ENCODE assay signal across 2 cellular contexts in genomic region chr3:155304394-155304793, GRCh38.
TF ChIP-seq lines count a peak whose summit lies in the region.

No MANE protein-coding gene starts in this region.

TF ChIP-seq in IMR-90, 13 proteins besides CTCF, POLR2A, EP300 and RAD21:
- TF ChIP-seq USF2 (IDR thresholded peaks at IDR 0.05; ENCODE audit: low read depth, low read length): no peak
- TF ChIP-seq MAZ (IDR thresholded peaks at IDR 0.05; ENCODE audit: borderline replicate concordance, low read depth, low read length): no peak
- no peak for TF ChIP-seq CHD1 (IDR thresholded peaks at IDR 0.05; ENCODE audit: low read depth, low read length)
- no peak for TF ChIP-seq SMC3 (IDR thresholded peaks at IDR 0.05; ENCODE audit: low read depth, low read length)
- TF ChIP-seq BHLHE40 (IDR thresholded peaks at IDR 0.05; ENCODE audit: low read depth, low read length): no peak
- TF ChIP-seq RCOR1 (IDR thresholded peaks at IDR 0.05; ENCODE audit: insufficient replicate concordance, low read length): no peak
- no peak for TF ChIP-seq ELK1 (IDR thresholded peaks at IDR 0.05; ENCODE audit: borderline replicate concordance, low read depth, low read length)
- no peak for TF ChIP-seq MXI1 (IDR thresholded peaks at IDR 0.05; ENCODE audit: borderline replicate concordance, low read depth, low read length)
- no peak for TF ChIP-seq CEBPB (IDR thresholded peaks at IDR 0.05; ENCODE audit: low read depth, low read length)
TF ChIP-seq in IMR-90: peak in this region for 0.

TF ChIP-seq in endothelial cell of umbilical vein, 7 proteins besides CTCF, POLR2A, EP300 and RAD21:
- TF ChIP-seq MAX (IDR thresholded peaks at IDR 0.05; ENCODE audit: insufficient read depth, insufficient read length): no peak
- TF ChIP-seq EZH2 (IDR thresholded peaks at IDR 0.05; ENCODE audit: borderline replicate concordance, low read depth, low read length, severe bottlenecking): no peak
- TF ChIP-seq POLR2AphosphoS5 (IDR thresholded peaks at IDR 0.05; ENCODE audit: insufficient read depth, low read depth, low read length): no peak
TF ChIP-seq in endothelial cell of umbilical vein: peak in this region for 0.
